In the genomic region with DNA sequence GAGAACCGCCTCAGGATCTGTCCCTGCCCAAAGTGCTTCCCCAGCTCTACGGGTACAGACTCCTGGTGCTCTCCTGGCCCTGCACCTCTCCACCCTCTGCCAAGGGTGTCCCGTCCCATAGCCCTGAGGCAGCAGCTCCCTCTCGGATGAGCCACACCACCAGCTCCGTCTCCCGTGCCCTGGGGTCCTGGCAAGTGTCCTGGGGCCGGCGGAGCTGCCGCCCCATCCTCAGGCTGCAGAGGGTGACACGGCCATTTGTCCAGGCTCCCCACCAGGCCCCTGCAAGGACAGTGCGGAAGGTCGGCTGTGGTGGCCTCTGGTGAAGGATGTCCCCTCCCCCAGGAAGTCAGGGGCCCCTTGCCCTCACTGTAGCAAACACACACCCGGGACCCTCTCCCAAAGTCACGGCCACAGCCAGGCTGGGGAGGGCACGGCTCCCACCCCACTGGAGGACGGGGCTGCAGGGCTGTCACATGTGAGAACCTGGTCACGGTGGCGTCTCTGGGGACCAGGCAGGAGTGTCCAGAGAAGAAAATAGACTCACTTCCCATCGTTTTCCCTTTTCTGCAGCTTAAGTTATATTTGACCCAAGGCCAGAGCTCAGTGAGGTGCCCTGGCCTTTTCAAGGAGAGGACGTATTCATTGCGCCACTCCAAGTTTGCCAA, we compare ENCODE assay signal across 14 cellular contexts.
DNase-seq lines count a peak whose midpoint lies in the region; ATAC-seq and TF ChIP-seq lines count a peak whose summit lies in the region.
"Had no signal": no experiment of that assay in that cellular context is flagged by ENCODE, and none has a peak within 500 bp of the region (broad histone marks: within the 10 kb centered on the region; RNA-seq: fewer than 3 reads in every experiment).

No MANE protein-coding gene starts in this region.

- peak overlapping the region; percentile 75; the same call in 1 of the 2 replicates for H2AFZ ChIP-seq in Loucy (ENCODE audit: low read length)
- H2AFZ ChIP-seq: GM23248, PC-9 had no signal

- H3K9me3 ChIP-seq in Loucy (ENCODE audit: insufficient read depth, low read depth, low read length) = no peaks in the 10 kb centered on the region
- H3K9me3 ChIP-seq: SJSA1, suprapubic skin had no signal

- intact Hi-C loops in activated CD8-positive, alpha-beta T cell treated with anti-CD3 and anti-CD28 coated beads for 36 hours (cut with micrococcal nuclease) = loop anchor here (5.0 to 10.0 kb wide), 2 partner anchors 107 to 139 kb away; no protein-coding TSS in a partner anchor
- intact Hi-C loops in sciatic nerve (cut with DNase I) = loop anchor here (10.0 kb wide), 1 partner anchor 109 kb away; no protein-coding TSS in a partner anchor

- CTCF ChIA-PET in activated CD8-positive, alpha-beta T cell treated with anti-CD3 and anti-CD28 coated beads, Interleukin-2, amount 10 ng/mL, durations not matched to agents 7 days and 5 days (lab: Charles Lee) = interaction anchor here (0.7 to 3.6 kb wide), 17 partner anchors 12 to 275 kb away, joined by 3 to 29 read pairs (median 8); no protein-coding TSS in a partner anchor
- CTCF ChIA-PET in activated CD8-positive, alpha-beta T cell treated with anti-CD3 and anti-CD28 coated beads for 36 hours (lab: Charles Lee) = interaction anchor here (0.6 to 3.9 kb wide), 24 partner anchors 11 to 269 kb away, joined by 3 to 69 read pairs (median 5); no protein-coding TSS in a partner anchor

- H3K9me2 ChIP-seq in Loucy (replicated peaks; ENCODE audit: low read depth, low read length) = no peaks in the 10 kb centered on the region

- H3K4me2 ChIP-seq in Loucy (ENCODE audit: low read depth, low read length, poor library complexity, severe bottlenecking) = peak overlapping the region; percentile 49

- no peaks in the 10 kb centered on the region for H3K27me3 ChIP-seq in Loucy (ENCODE audit: insufficient read depth, low read length, poor library complexity, severe bottlenecking)

- no peak for TF ChIP-seq CTCF in activated CD8-positive, alpha-beta T cell treated with anti-CD3 and anti-CD28 coated beads for 36 hours (IDR thresholded peaks at IDR 0.05)
- TF ChIP-seq CTCF in Loucy (conservative IDR thresholded peaks at IDR 0.05; ENCODE audit: low read length) = no peak

- POLR2A ChIA-PET in activated CD8-positive, alpha-beta T cell treated with anti-CD3 and anti-CD28 coated beads, Interleukin-2, amount 10 ng/mL, durations not matched to agents 7 days and 5 days (lab: Charles Lee) = no interaction called here
- POLR2A ChIA-PET in activated CD8-positive, alpha-beta T cell treated with anti-CD3 and anti-CD28 coated beads for 36 hours (lab: Charles Lee) = no interaction called here

- no peaks in the 10 kb centered on the region for H3F3A ChIP-seq in Loucy (ENCODE audit: low read depth)

- peaks cover 6% of the 10 kb centered on the region for H3K4me1 ChIP-seq in Loucy (ENCODE audit: insufficient read depth, low read length, poor library complexity, severe bottlenecking)
- H3K4me1 ChIP-seq: SJSA1 had no signal

- H3K4me3 Mint-ChIP-seq in activated CD8-positive, alpha-beta T cell treated with anti-CD3 and anti-CD28 coated beads, Interleukin-2, amount 10 ng/mL, durations not matched to agents 7 days and 5 days = no peak overlapping the region
- no peak overlapping the region for H3K4me3 Mint-ChIP-seq in activated CD8-positive, alpha-beta T cell treated with anti-CD3 and anti-CD28 coated beads for 36 hours
- H3K4me3 Mint-ChIP-seq: T-helper 17 cell had no signal

- ATAC-seq in activated CD8-positive, alpha-beta T cell treated with anti-CD3 and anti-CD28 coated beads, Interleukin-2, amount 10 ng/mL, durations not matched to agents 7 days and 5 days = peak; percentile 16
- no peak for ATAC-seq in activated CD8-positive, alpha-beta T cell treated with anti-CD3 and anti-CD28 coated beads for 36 hours
- ATAC-seq in esophagus mucosa (peak; percentile 40), sciatic nerve (peak; percentile 35)

- peaks cover 6% of the 10 kb centered on the region for H3K27me3 Mint-ChIP-seq in activated CD8-positive, alpha-beta T cell treated with anti-CD3 and anti-CD28 coated beads, Interleukin-2, amount 10 ng/mL, durations not matched to agents 7 days and 5 days (ENCODE audit: low read depth)
- H3K27me3 Mint-ChIP-seq in activated CD8-positive, alpha-beta T cell treated with anti-CD3 and anti-CD28 coated beads for 36 hours = no peaks in the 10 kb centered on the region
- H3K27me3 Mint-ChIP-seq: T-helper 17 cell had no signal

- H3K4me3 ChIP-seq in Loucy (ENCODE audit: low read length, poor library complexity, severe bottlenecking) = no peak overlapping the region
- H3K4me3 ChIP-seq: GM23248, PC-9, SJSA1, suprapubic skin had no signal

- peaks cover 3% of the 10 kb centered on the region for H3K4me1 Mint-ChIP-seq in activated CD8-positive, alpha-beta T cell treated with anti-CD3 and anti-CD28 coated beads, Interleukin-2, amount 10 ng/mL, durations not matched to agents 7 days and 5 days (ENCODE audit: low read depth)
- no peaks in the 10 kb centered on the region for H3K4me1 Mint-ChIP-seq in activated CD8-positive, alpha-beta T cell treated with anti-CD3 and anti-CD28 coated beads for 36 hours (ENCODE audit: low read depth)

- H3K9me3 Mint-ChIP-seq in activated CD8-positive, alpha-beta T cell treated with anti-CD3 and anti-CD28 coated beads, Interleukin-2, amount 10 ng/mL, durations not matched to agents 7 days and 5 days (ENCODE audit: insufficient read depth) = no peaks in the 10 kb centered on the region
- no peaks in the 10 kb centered on the region for H3K9me3 Mint-ChIP-seq in activated CD8-positive, alpha-beta T cell treated with anti-CD3 and anti-CD28 coated beads for 36 hours
- H3K9me3 Mint-ChIP-seq: activated T-helper 2 cell treated with anti-CD3 and anti-CD28 coated beads, Interferon-gamma antibody, Interleukin-2, Interleukin-4, amounts not matched to agents 10 μg/mL and 5 μg/mL and 100 μg/mL, durations not matched to agents 14 hours and 24 hours and 36 hours had no signal

- H3K27ac Mint-ChIP-seq in activated CD8-positive, alpha-beta T cell treated with anti-CD3 and anti-CD28 coated beads, Interleukin-2, amount 10 ng/mL, durations not matched to agents 7 days and 5 days = no peak overlapping the region
- H3K27ac Mint-ChIP-seq in activated CD8-positive, alpha-beta T cell treated with anti-CD3 and anti-CD28 coated beads for 36 hours = no peak overlapping the region
- H3K27ac Mint-ChIP-seq: activated T-helper 2 cell treated with anti-CD3 and anti-CD28 coated beads, Interferon-gamma antibody, Interleukin-2, Interleukin-4, amounts not matched to agents 10 μg/mL and 5 μg/mL and 100 μg/mL, durations not matched to agents 14 hours and 24 hours and 36 hours; T-helper 17 cell had no signal

- no peaks in the 10 kb centered on the region for H3K36me3 ChIP-seq in Loucy (ENCODE audit: insufficient read depth, low read length)
- H3K36me3 ChIP-seq: SJSA1, suprapubic skin had no signal

- no peaks in the 10 kb centered on the region for H4K20me1 ChIP-seq in Loucy (ENCODE audit: insufficient read depth, low read length, poor library complexity, severe bottlenecking)

- no peaks in the 10 kb centered on the region for H3K36me3 Mint-ChIP-seq in activated CD8-positive, alpha-beta T cell treated with anti-CD3 and anti-CD28 coated beads, Interleukin-2, amount 10 ng/mL, durations not matched to agents 7 days and 5 days (ENCODE audit: low read depth)
- H3K36me3 Mint-ChIP-seq in activated CD8-positive, alpha-beta T cell treated with anti-CD3 and anti-CD28 coated beads for 36 hours (ENCODE audit: low read depth) = no peaks in the 10 kb centered on the region

- no peaks in the 10 kb centered on the region for H3K79me2 ChIP-seq in Loucy (ENCODE audit: insufficient read depth, low read length)

- no peak for DNase-seq in activated CD8-positive, alpha-beta T cell treated with anti-CD3 and anti-CD28 coated beads, Interleukin-2, amount 10 ng/mL, durations not matched to agents 7 days and 5 days
- DNase-seq in activated CD8-positive, alpha-beta T cell treated with anti-CD3 and anti-CD28 coated beads for 36 hours = no peak
- DNase-seq in sciatic nerve (ENCODE audit: low spot score) (no peak), EL (no peak), globus pallidus (ENCODE audit: low spot score) (no peak), iPS-NIHi7 (ENCODE audit: extremely low spot score) (no peak)

- H3K9ac ChIP-seq in Loucy (ENCODE audit: low read depth, low read length, poor library complexity, severe bottlenecking) = peak overlapping the region; percentile 43
- H3K9ac ChIP-seq: GM23248 had no signal
